Comparison of ENCODE assay signal across 2 cellular contexts in the genomic region with DNA sequence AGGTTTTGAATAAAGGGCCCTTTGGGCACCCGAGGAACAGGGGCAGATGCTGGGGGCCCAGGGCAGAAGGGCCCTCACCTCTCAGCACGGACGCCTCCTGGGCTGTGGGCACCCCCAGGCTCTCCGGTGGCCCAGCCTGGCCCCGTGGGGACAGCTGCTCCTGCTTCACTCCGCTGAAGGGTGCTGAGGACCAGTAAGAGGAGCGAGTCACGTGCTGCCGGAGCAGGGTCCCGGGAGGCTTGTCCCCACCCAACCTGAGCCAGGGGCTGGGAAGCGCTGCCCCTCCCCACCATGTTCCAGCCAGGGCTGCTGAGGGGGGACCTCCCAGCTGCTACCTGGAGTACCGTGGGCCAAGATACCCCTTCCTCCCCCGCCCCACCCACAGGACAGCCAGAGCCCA.
TF ChIP-seq lines count a peak whose summit lies in the region.

No MANE protein-coding gene starts in this region.

TF ChIP-seq in HepG2, 621 proteins besides CTCF, POLR2A, EP300 and RAD21 (continued from another document):
- peak; percentile 55 for TF ChIP-seq AGO2 (optimal IDR thresholded peaks at IDR 0.05; ENCODE audit: low read depth, low read length)

TF ChIP-seq in GM12891, 5 proteins besides CTCF, POLR2A, EP300 and RAD21 (continued from another document):
- TF ChIP-seq POU2F2 (IDR thresholded peaks at IDR 0.05; ENCODE audit: low read depth, low read length) (no peak), POLR2AphosphoS5 (IDR thresholded peaks at IDR 0.05; ENCODE audit: low read depth, low read length) (no peak), PAX5 (IDR thresholded peaks at IDR 0.05; ENCODE audit: insufficient read depth, low read length, severe bottlenecking) (no peak)
